2 cellular contexts compared by ENCODE assay signal in the genomic region with DNA sequence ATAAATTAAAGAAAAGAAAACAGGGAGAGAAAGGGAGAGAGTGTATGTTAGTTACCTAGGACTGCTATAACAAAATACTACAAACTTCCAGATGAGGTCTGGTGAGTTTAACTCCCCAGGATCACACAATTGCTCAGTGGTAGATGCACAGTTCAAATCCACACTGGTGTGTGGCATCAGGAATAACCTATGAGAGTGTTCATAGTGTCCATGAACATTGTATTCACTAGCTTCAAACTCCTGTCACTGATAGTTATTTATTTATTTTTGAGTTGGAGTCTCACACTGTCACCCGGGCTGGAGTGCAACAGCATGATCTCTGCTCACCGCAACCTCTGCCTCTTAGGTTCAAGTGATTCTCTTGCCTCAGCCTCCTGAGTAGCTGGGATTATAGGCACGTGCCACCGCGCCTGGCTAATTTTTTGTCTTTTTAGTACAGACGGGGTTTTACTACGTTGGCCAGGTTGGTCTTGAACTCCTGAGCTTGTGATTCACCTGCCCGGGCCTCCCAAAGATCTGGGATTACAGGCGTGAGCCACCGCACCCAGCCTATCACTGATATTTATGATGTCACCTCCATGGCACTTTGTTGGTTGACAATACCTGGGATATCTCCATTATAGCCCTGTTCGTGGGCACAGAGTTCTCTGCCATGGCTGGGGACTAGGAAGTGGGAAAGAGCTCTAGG.
TF ChIP-seq lines count a peak whose summit lies in the region.

A gene with protein sequence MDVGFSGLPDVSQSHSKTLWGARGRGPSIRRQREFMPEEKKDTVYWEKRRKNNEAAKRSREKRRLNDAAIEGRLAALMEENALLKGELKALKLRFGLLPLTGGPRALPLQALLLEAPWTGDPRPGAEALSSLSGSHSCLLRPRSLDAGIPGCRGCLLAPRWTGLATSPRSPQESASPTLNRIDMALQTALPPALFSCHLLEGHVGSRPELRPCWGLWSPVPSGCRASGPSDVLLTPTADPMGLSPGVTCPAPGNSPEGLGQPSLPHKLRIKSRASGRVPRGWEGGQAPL (plus strand): TSS at position 638 of the 688 bp plus-strand sequence. CDS start 46,133 bp downstream, outside the sequence.

TF ChIP-seq in GM23338, 12 proteins besides CTCF, POLR2A, EP300 and RAD21 (continues in another document):
- TF ChIP-seq EZH2 (IDR thresholded peaks at IDR 0.05; ENCODE audit: low read depth, unreplicated experiment) (no peak), ZNF114 (CRISPR knock-in tag; IDR thresholded peaks at IDR 0.05) (no peak), EZH2phosphoT487 (IDR thresholded peaks at IDR 0.05; ENCODE audit: unreplicated experiment) (no peak), ZNF462 (CRISPR knock-in tag; IDR thresholded peaks at IDR 0.05) (no peak), POLR2AphosphoS5 (IDR thresholded peaks at IDR 0.05; ENCODE audit: low read depth) (no peak), ETS1 (IDR thresholded peaks at IDR 0.05) (no peak), NANOG (IDR thresholded peaks at IDR 0.05; ENCODE audit: borderline replicate concordance) (no peak), ZNF331 (CRISPR knock-in tag; IDR thresholded peaks at IDR 0.05; ENCODE audit: low read depth) (no peak), JUNB (IDR thresholded peaks at IDR 0.05; ENCODE audit: unreplicated experiment) (no peak)

TF ChIP-seq in liver, 16 proteins besides CTCF, POLR2A, EP300 and RAD21:
- TF ChIP-seq FOXA1 (IDR thresholded peaks at IDR 0.05): no peak
- TF ChIP-seq SP1 (IDR thresholded peaks at IDR 0.05): no peak
- no peak for TF ChIP-seq HNF4G (IDR thresholded peaks at IDR 0.05)
- no peak for TF ChIP-seq GABPA (IDR thresholded peaks at IDR 0.05 in 1 of 2, conservative IDR thresholded peaks at IDR 0.05 in 1 of 2)
- TF ChIP-seq YY1 (IDR thresholded peaks at IDR 0.05): no peak
- no peak for TF ChIP-seq NR2F2 (IDR thresholded peaks at IDR 0.05)
- no peak for TF ChIP-seq RXRA (IDR thresholded peaks at IDR 0.05)
- TF ChIP-seq, protein P1, sequence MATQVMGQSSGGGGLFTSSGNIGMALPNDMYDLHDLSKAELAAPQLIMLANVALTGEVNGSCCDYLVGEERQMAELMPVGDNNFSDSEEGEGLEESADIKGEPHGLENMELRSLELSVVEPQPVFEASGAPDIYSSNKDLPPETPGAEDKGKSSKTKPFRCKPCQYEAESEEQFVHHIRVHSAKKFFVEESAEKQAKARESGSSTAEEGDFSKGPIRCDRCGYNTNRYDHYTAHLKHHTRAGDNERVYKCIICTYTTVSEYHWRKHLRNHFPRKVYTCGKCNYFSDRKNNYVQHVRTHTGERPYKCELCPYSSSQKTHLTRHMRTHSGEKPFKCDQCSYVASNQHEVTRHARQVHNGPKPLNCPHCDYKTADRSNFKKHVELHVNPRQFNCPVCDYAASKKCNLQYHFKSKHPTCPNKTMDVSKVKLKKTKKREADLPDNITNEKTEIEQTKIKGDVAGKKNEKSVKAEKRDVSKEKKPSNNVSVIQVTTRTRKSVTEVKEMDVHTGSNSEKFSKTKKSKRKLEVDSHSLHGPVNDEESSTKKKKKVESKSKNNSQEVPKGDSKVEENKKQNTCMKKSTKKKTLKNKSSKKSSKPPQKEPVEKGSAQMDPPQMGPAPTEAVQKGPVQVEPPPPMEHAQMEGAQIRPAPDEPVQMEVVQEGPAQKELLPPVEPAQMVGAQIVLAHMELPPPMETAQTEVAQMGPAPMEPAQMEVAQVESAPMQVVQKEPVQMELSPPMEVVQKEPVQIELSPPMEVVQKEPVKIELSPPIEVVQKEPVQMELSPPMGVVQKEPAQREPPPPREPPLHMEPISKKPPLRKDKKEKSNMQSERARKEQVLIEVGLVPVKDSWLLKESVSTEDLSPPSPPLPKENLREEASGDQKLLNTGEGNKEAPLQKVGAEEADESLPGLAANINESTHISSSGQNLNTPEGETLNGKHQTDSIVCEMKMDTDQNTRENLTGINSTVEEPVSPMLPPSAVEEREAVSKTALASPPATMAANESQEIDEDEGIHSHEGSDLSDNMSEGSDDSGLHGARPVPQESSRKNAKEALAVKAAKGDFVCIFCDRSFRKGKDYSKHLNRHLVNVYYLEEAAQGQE (IDR thresholded peaks at IDR 0.05): no peak
- TF ChIP-seq ZBTB33 (IDR thresholded peaks at IDR 0.05): no peak
- TF ChIP-seq, protein P2, sequence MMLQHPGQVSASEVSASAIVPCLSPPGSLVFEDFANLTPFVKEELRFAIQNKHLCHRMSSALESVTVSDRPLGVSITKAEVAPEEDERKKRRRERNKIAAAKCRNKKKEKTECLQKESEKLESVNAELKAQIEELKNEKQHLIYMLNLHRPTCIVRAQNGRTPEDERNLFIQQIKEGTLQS (IDR thresholded peaks at IDR 0.05): no peak
- no peak for TF ChIP-seq HNF4A (conservative IDR thresholded peaks at IDR 0.05)
- no peak for TF ChIP-seq TAF1 (conservative IDR thresholded peaks at IDR 0.05)
- TF ChIP-seq FOXA2 (IDR thresholded peaks at IDR 0.05): no peak
- TF ChIP-seq EGR1 (IDR thresholded peaks at IDR 0.05; ENCODE audit: low read depth in 2 of 2): no peak
- TF ChIP-seq MAX (IDR thresholded peaks at IDR 0.05): no peak
- TF ChIP-seq JUND (IDR thresholded peaks at IDR 0.05): no peak
